Comparison of ENCODE assay signal across 8 cellular contexts in genomic region chr16:678858-679807, GRCh38. TPM values are rescaled to one million over a fixed set of nuclear protein-coding genes. Genes with fewer than 3 reads are reported as not detected.
DNase-seq lines count a peak whose midpoint lies in the region; ATAC-seq and TF ChIP-seq lines count a peak whose summit lies in the region.

No MANE protein-coding gene starts in this region.

- DNase-seq in AG09309 (ENCODE audit: low read depth), result no peak
- DNase-seq in NCI-H345 (lab: John Stamatoyannopoulos, UW), result peak; percentile 88
- peak; percentile 61 for DNase-seq in activated CD8-positive, alpha-beta T cell treated with anti-CD3 and anti-CD28 coated beads for 36 hours
- DNase-seq in fibroblast of gingiva (ENCODE audit: low read depth), result peak; percentile 42
- peak in 4 of 9 donors; percentile 41 to 65 (median 47) for DNase-seq in naive thymus-derived CD4-positive, alpha-beta T cell
- peak; percentile 79 to 80 for DNase-seq in thyroid gland
- DNase-seq in KG1 (lab: John Stamatoyannopoulos, UW), result no peak

- H3K27me3 ChIP-seq in naive thymus-derived CD4-positive, alpha-beta T cell (ENCODE audit: control insufficient read depth in 2 of 2, insufficient read depth in 2 of 2, low read length in 2 of 2), result no peaks in the 10 kb centered on the region
- H3K27me3 ChIP-seq in thyroid gland, result no peaks in the 10 kb centered on the region

- H3K4me3 ChIP-seq in AG09309 (ENCODE audit: control insufficient read depth, low read depth, low read length) (peak overlapping the region; percentile 49), thyroid gland (replicated peaks in 1 of 3) (peak overlapping the region in 2 of 3 donors; percentile 72 to 74)
- H3K4me3 ChIP-seq in naive thymus-derived CD4-positive, alpha-beta T cell (ENCODE audit: low read length), result peak overlapping the region; percentile 51

- H3K4me1 Mint-ChIP-seq in activated CD8-positive, alpha-beta T cell treated with anti-CD3 and anti-CD28 coated beads for 36 hours (ENCODE audit: low read depth), result peaks cover 36% of the 10 kb centered on the region
- H3K4me1 Mint-ChIP-seq in naive thymus-derived CD4-positive, alpha-beta T cell, result peaks cover 10 to 33% (median 23%) of the 10 kb centered on the region in 7 donors

- no peaks in the 10 kb centered on the region for H3K9me3 Mint-ChIP-seq in activated CD8-positive, alpha-beta T cell treated with anti-CD3 and anti-CD28 coated beads for 36 hours
- no peaks in the 10 kb centered on the region for H3K9me3 Mint-ChIP-seq in naive thymus-derived CD4-positive, alpha-beta T cell

- peak overlapping the region; percentile 75 for H3K4me3 Mint-ChIP-seq in activated CD8-positive, alpha-beta T cell treated with anti-CD3 and anti-CD28 coated beads for 36 hours
- peak overlapping the region; percentile 71 to 89 (median 84) for H3K4me3 Mint-ChIP-seq in naive thymus-derived CD4-positive, alpha-beta T cell

- CTCF ChIA-PET in activated CD8-positive, alpha-beta T cell treated with anti-CD3 and anti-CD28 coated beads for 36 hours (lab: Charles Lee), result interaction anchor here (1.0 to 1.4 kb wide), 2 partner anchors 12 to 30 kb away, joined by 3 to 9 read pairs; partner anchors contain the start of genes RHOT2 and WDR90
- CTCF ChIA-PET in naive thymus-derived CD4-positive, alpha-beta T cell (lab: Charles Lee), result interaction anchor here (0.8 kb wide), 1 partner anchor 11 kb away, joined by 4 read pairs; the partner anchor contains the start of gene RHOT2

- peak overlapping the region; percentile 26 for H3K27ac ChIP-seq in naive thymus-derived CD4-positive, alpha-beta T cell (ENCODE audit: low read depth, low read length)
- peak overlapping the region; percentile 46 to 87 (median 81) for H3K27ac ChIP-seq in thyroid gland

- POLR2A ChIA-PET in activated CD8-positive, alpha-beta T cell treated with anti-CD3 and anti-CD28 coated beads for 36 hours (lab: Charles Lee), result interaction anchor here (0.5 to 2.7 kb wide), 8 partner anchors 9 to 1309 kb away, joined by 3 to 11 read pairs (median 3); partner anchors contain the start of genes RHOT2 and WDR90
- POLR2A ChIA-PET in naive thymus-derived CD4-positive, alpha-beta T cell (lab: Charles Lee), result interaction anchor here (0.7 to 2.1 kb wide), 5 partner anchors 11 to 36 kb away, joined by 3 to 11 read pairs (median 4); partner anchors contain the start of genes RHOT2, WDR24 and WDR90

- peaks cover 7% of the 10 kb centered on the region for H3K27me3 Mint-ChIP-seq in activated CD8-positive, alpha-beta T cell treated with anti-CD3 and anti-CD28 coated beads for 36 hours
- H3K27me3 Mint-ChIP-seq in naive thymus-derived CD4-positive, alpha-beta T cell, result peaks cover 0 to 7% (median 0%) of the 10 kb centered on the region in 5 donors

- ATAC-seq in GM19324 (IDR thresholded peaks at IDR 0.05; ENCODE audit: low FRiP score, unreplicated experiment), result peak; percentile 1
- ATAC-seq in activated CD8-positive, alpha-beta T cell treated with anti-CD3 and anti-CD28 coated beads for 36 hours, result peak; percentile 26
- ATAC-seq in naive thymus-derived CD4-positive, alpha-beta T cell, result peak; percentile 6

- peaks cover 0 to 29% (median 12%) of the 10 kb centered on the region in 3 experiments for H3K36me3 ChIP-seq in naive thymus-derived CD4-positive, alpha-beta T cell (ENCODE audit: control insufficient read depth in 2 of 3, insufficient read depth in 3 of 3, low read length in 3 of 3)
- peaks cover 12 to 14% of the 10 kb centered on the region in 2 donors for H3K36me3 ChIP-seq in thyroid gland

- intact Hi-C loops in activated CD8-positive, alpha-beta T cell treated with anti-CD3 and anti-CD28 coated beads for 36 hours (cut with micrococcal nuclease), result no loop called here
- intact Hi-C loops in naive thymus-derived CD4-positive, alpha-beta T cell (cut with micrococcal nuclease), result loop anchor here (1.0 to 2.0 kb wide), 5 partner anchors 11 to 43 kb away; partner anchors contain the start of genes METTL26 (in 1 of the 2), RHOT2 (in 1 of the 2) and WDR90 (in 1 of the 2)
- intact Hi-C loops in thyroid gland (cut with DNase I), result no loop called here

- H3K9me3 ChIP-seq in naive thymus-derived CD4-positive, alpha-beta T cell (ENCODE audit: control insufficient read depth in 2 of 3, low read length in 3 of 3), result no peaks in the 10 kb centered on the region
- no peaks in the 10 kb centered on the region for H3K9me3 ChIP-seq in thyroid gland

- TF ChIP-seq CTCF in AG09309 (IDR thresholded peaks at IDR 0.05; ENCODE audit: control insufficient read depth, insufficient read depth, low read depth, low read length, missing control alignments) (no peak), thyroid gland (IDR thresholded peaks at IDR 0.05) (no peak)
- no peak for TF ChIP-seq CTCF in activated CD8-positive, alpha-beta T cell treated with anti-CD3 and anti-CD28 coated beads for 36 hours (IDR thresholded peaks at IDR 0.05)

- TF ChIP-seq POLR2A in thyroid gland (IDR thresholded peaks at IDR 0.05), result peak in 1 of 2 donors; percentile 18

- peaks cover 5 to 17% of the 10 kb centered on the region in 2 donors for H3K4me1 ChIP-seq in naive thymus-derived CD4-positive, alpha-beta T cell (ENCODE audit: control insufficient read depth in 2 of 2, insufficient read depth in 2 of 2, low read length in 2 of 2)
- H3K4me1 ChIP-seq in thyroid gland, result peaks cover 28 to 50% of the 10 kb centered on the region in 2 donors

- 27 to 42% methylated on average over 12 to 13 of the region's 51 CpGs for WGBS in thyroid gland, 2 donors

- peak overlapping the region; percentile 65 for H3K27ac Mint-ChIP-seq in activated CD8-positive, alpha-beta T cell treated with anti-CD3 and anti-CD28 coated beads for 36 hours
- peak overlapping the region in 7 of 9 donors; percentile 56 to 93 (median 69) for H3K27ac Mint-ChIP-seq in naive thymus-derived CD4-positive, alpha-beta T cell

- peaks cover 20% of the 10 kb centered on the region for H3K36me3 Mint-ChIP-seq in activated CD8-positive, alpha-beta T cell treated with anti-CD3 and anti-CD28 coated beads for 36 hours (ENCODE audit: low read depth)
- H3K36me3 Mint-ChIP-seq in naive thymus-derived CD4-positive, alpha-beta T cell, result peaks cover 0 to 9% (median 0%) of the 10 kb centered on the region in 5 donors

RNA-seq across cellular contexts. Expression of gene STUB1, which starts 1.1 kb away (rescaled TPM):
- total RNA-seq in activated CD8-positive, alpha-beta T cell treated with anti-CD3 and anti-CD28 coated beads for 36 hours, result 10 to 100 TPM; 57.1 to 61.7 TPM
- 100 to 1,000 TPM in 1 of 5 experiments, 10 to 100 TPM in 4; 68.6 to 105 (median 77.4) TPM for total RNA-seq in naive thymus-derived CD4-positive, alpha-beta T cell
- 100 to 1,000 TPM; 132 to 159 TPM for polyA plus RNA-seq in naive thymus-derived CD4-positive, alpha-beta T cell
- total RNA-seq in thyroid gland, result 100 to 1,000 TPM; 134 to 206 (median 162) TPM

RNA-seq across cellular contexts. Expression of gene RHBDL1, which starts 3.7 kb away (rescaled TPM):
- under 1 TPM; 0.79 to 0.89 TPM for total RNA-seq in activated CD8-positive, alpha-beta T cell treated with anti-CD3 and anti-CD28 coated beads for 36 hours
- total RNA-seq in naive thymus-derived CD4-positive, alpha-beta T cell, result 1 to 10 TPM in 4 of 5 experiments, under 1 TPM in 1; 0.65 to 3.1 (median 1.6) TPM
- polyA plus RNA-seq in naive thymus-derived CD4-positive, alpha-beta T cell, result not detected
- total RNA-seq in thyroid gland, result under 1 TPM in 3 of 4 donors, not detected in 1; 0.27 to 0.63 (median 0.56) TPM

RNA-seq across cellular contexts. Expression of gene JMJD8, which starts 5.0 kb away (rescaled TPM):
- total RNA-seq in activated CD8-positive, alpha-beta T cell treated with anti-CD3 and anti-CD28 coated beads for 36 hours, result 10 to 100 TPM; 26.2 to 28.7 TPM
- total RNA-seq in naive thymus-derived CD4-positive, alpha-beta T cell, result 10 to 100 TPM; 26.8 to 48.1 (median 37.2) TPM
- polyA plus RNA-seq in naive thymus-derived CD4-positive, alpha-beta T cell, result 10 to 100 TPM; 43.2 to 62.1 TPM
- 100 to 1,000 TPM in 3 of 4 donors, 10 to 100 TPM in 1; 72.8 to 156 (median 124) TPM for total RNA-seq in thyroid gland

RNA-seq across cellular contexts. Expression of gene WDR24, which starts 11.1 kb away (rescaled TPM):
- total RNA-seq in activated CD8-positive, alpha-beta T cell treated with anti-CD3 and anti-CD28 coated beads for 36 hours, result 10 to 100 TPM; 17.6 to 18.7 TPM
- 10 to 100 TPM; 13.3 to 19.4 (median 16.5) TPM for total RNA-seq in naive thymus-derived CD4-positive, alpha-beta T cell
- 10 to 100 TPM; 10.6 to 21.2 TPM for polyA plus RNA-seq in naive thymus-derived CD4-positive, alpha-beta T cell
- total RNA-seq in thyroid gland, result 10 to 100 TPM; 13.3 to 20.1 (median 17.6) TPM

RNA-seq across cellular contexts. Expression of gene RHOT2, which starts 11.2 kb away (rescaled TPM):
- 100 to 1,000 TPM; 110 TPM for total RNA-seq in activated CD8-positive, alpha-beta T cell treated with anti-CD3 and anti-CD28 coated beads for 36 hours
- total RNA-seq in naive thymus-derived CD4-positive, alpha-beta T cell, result 100 to 1,000 TPM; 145 to 232 (median 186) TPM
- 10 to 100 TPM; 32.7 to 56.7 TPM for polyA plus RNA-seq in naive thymus-derived CD4-positive, alpha-beta T cell
- 10 to 100 TPM; 49.7 to 81.8 (median 57.6) TPM for total RNA-seq in thyroid gland

Comparison
In these comparisons a context has a peak if more than half of its experiments do, and no peak if none do; other contexts are left out.
1. DNase-seq: peak in NCI-H345 (single experiment), activated CD8-positive, alpha-beta T cell treated with anti-CD3 and anti-CD28 coated beads for 36 hours (single experiment), fibroblast of gingiva (single experiment) and thyroid gland (2 of 2); none in AG09309 (single experiment) and KG1 (single experiment).
2. intact Hi-C loops: an anchor here in naive thymus-derived CD4-positive, alpha-beta T cell (1.0 to 2.0 kb wide); none called in activated CD8-positive, alpha-beta T cell treated with anti-CD3 and anti-CD28 coated beads for 36 hours and thyroid gland.
3. Peak in every context shown above with its lines, with median percentiles within 50 percentile points of each other: H3K4me3 ChIP-seq and ATAC-seq.